Comparison of ENCODE assay signal across 29 cellular contexts in the genomic region with DNA sequence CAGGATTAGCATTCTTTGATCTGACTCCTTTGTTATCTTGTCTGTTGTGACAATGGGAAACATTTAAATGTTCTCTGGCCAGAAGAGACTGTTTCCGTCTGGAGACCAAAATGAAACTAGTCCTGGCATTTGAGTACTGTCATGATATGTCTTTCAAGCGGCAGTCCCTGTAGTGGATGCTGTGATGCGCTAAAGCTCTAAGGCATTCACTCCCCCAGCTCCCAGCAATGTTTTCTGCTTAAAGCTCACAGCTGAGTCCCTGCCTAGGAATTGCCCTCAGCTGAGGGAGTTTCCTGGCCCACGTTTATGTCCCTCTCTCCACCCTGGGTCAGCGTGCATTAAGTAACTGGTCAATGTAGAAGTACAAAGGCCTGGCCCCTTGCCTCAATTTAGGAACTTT.
"Had no signal": no experiment of that assay in that cellular context is flagged by ENCODE, and none has a peak within 500 bp of the region (broad histone marks: within the 10 kb centered on the region; RNA-seq: fewer than 3 reads in every experiment).

No MANE protein-coding gene starts in this region.

- H3K36me3 ChIP-seq: esophagus muscularis mucosa, heart right ventricle, lower lobe of right lung, right lobe of liver, suprapubic skin, transverse colon, upper lobe of right lung, uterus had no signal

- H3K27me3 Mint-ChIP-seq: stimulated activated naive CD8-positive, alpha-beta T cell treated with anti-CD3 and anti-CD28 coated beads, Interleukin-15, amount 100 ng/mL, for 72 hours had no signal

- H3K9me3 Mint-ChIP-seq: immature natural killer cell; natural killer cell; stimulated activated naive CD8-positive, alpha-beta T cell treated with anti-CD3 and anti-CD28 coated beads, Interleukin-15, amount 100 ng/mL, for 72 hours had no signal

- H3K4me1 ChIP-seq: lower lobe of right lung, parathyroid adenoma, right lobe of liver, suprapubic skin, upper lobe of right lung, uterus had no signal

- H3K79me2 ChIP-seq: parathyroid adenoma had no signal

- H3K9ac ChIP-seq: parathyroid adenoma had no signal

- H3K9me3 ChIP-seq: esophagus muscularis mucosa, heart right ventricle, lower lobe of right lung, right lobe of liver, suprapubic skin, transverse colon, upper lobe of right lung, uterus had no signal

- H3K4me3 Mint-ChIP-seq: immature natural killer cell; natural killer cell; neural crest cell; stimulated activated naive CD8-positive, alpha-beta T cell treated with anti-CD3 and anti-CD28 coated beads, Interleukin-15, amount 100 ng/mL, for 72 hours had no signal

- H3K4me3 ChIP-seq: coronary artery, esophagus muscularis mucosa, heart right ventricle, lower lobe of right lung, right lobe of liver, suprapubic skin, transverse colon, upper lobe of right lung, uterus had no signal

- ATAC-seq: heart right ventricle; left colon; left ventricle myocardium superior; lower lobe of right lung; natural killer cell; right lobe of liver; stimulated activated naive CD8-positive, alpha-beta T cell treated with anti-CD3 and anti-CD28 coated beads, Interleukin-15, amount 100 ng/mL, for 72 hours; upper lobe of right lung had no signal

- DNase-seq: dermis blood vessel endothelial cell; effector memory CD4-positive, alpha-beta T cell; foreskin melanocyte; glutamatergic neuron; heart right ventricle; hippocampal formation; immature natural killer cell; islet precursor cell; kidney glomerular epithelial cell; left colon; left ventricle myocardium superior; lower lobe of right lung; natural killer cell; right lobe of liver; small intestine; stimulated activated CD4-positive, alpha-beta T cell treated with anti-CD3 and anti-CD28 coated beads, Interleukin-15, amount 100 ng/mL, for 24 hours; stimulated activated CD4-positive, alpha-beta T cell treated with anti-CD3 and anti-CD28 coated beads, Interleukin-2, amount 100 ng/mL, for 48 hours; stimulated activated CD8-positive, alpha-beta memory T cell treated with anti-CD3 and anti-CD28 coated beads, Interleukin-4, amount 100 ng/mL, for 48 hours; stimulated activated naive CD4-positive, alpha-beta T cell; stimulated activated naive CD8-positive, alpha-beta T cell treated with anti-CD3 and anti-CD28 coated beads, Interleukin-15, amount 100 ng/mL, for 72 hours; transverse colon; upper lobe of right lung; uterus had no signal

- H3K4me1 Mint-ChIP-seq: neural crest cell; stimulated activated naive CD8-positive, alpha-beta T cell treated with anti-CD3 and anti-CD28 coated beads, Interleukin-15, amount 100 ng/mL, for 72 hours had no signal

- H2AFZ ChIP-seq: parathyroid adenoma had no signal

- H3K27ac Mint-ChIP-seq: immature natural killer cell; natural killer cell; progenitor cell of endocrine pancreas; stimulated activated naive CD8-positive, alpha-beta T cell treated with anti-CD3 and anti-CD28 coated beads, Interleukin-15, amount 100 ng/mL, for 72 hours had no signal

- H3K27ac ChIP-seq: coronary artery, esophagus muscularis mucosa, heart right ventricle, lower lobe of right lung, parathyroid adenoma, right lobe of liver, suprapubic skin, transverse colon, upper lobe of right lung, uterus had no signal

- H3K27me3 ChIP-seq: esophagus muscularis mucosa, heart right ventricle, right lobe of liver, suprapubic skin, transverse colon, upper lobe of right lung, uterus had no signal
